In the genomic region with DNA sequence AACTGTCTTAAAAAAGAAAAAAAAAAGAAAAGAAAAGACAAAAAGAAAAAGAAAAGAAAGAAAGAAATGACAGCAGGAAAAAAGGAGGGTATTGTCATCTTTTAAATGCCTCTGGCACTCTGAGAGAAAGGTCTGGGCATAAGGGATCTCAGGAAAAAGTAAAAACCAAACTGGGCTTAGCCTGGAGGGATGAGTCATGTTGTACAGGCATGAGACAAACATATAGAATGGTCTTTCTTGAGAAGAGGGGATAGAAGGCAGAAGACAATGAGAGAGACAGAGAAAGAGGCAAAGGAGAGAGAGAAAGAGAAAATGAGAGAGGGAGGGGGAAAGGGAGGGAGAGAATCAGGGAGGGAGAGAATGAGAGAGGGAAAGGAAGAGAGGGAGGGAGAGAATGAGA, we compare ENCODE assay signal across 17 cellular contexts. TPM values are rescaled to one million over a fixed set of nuclear protein-coding genes. Genes with fewer than 3 reads are reported as not detected.
"Had no signal": no experiment of that assay in that cellular context is flagged by ENCODE, and none has a peak within 500 bp of the region (broad histone marks: within the 10 kb centered on the region; RNA-seq: fewer than 3 reads in every experiment).

No MANE protein-coding gene starts in this region.

- H3K27ac Mint-ChIP-seq: activated T-cell treated with anti-CD3 and anti-CD28 coated beads, Interleukin-2, amount 50 U/mL, for 24 hours; endodermal cell had no signal

- ATAC-seq: activated naive CD4-positive, alpha-beta T cell treated with anti-CD3 and anti-CD28 coated beads, Interleukin-2, amount 50 U/mL, for 72 hours; heart right ventricle; left ventricle myocardium superior had no signal

- H3K27me3 ChIP-seq: brain microvascular endothelial cell, ovary, stomach, uterus had no signal

- H3K9me3 Mint-ChIP-seq: activated T-cell treated with anti-CD3 and anti-CD28 coated beads, Interleukin-2, amount 50 U/mL, for 24 hours; endodermal cell; neural crest cell had no signal

- FAIRE-seq: keratinocyte had no signal

- H3K36me3 ChIP-seq: brain microvascular endothelial cell, heart right ventricle, ovary, stomach, thoracic aorta, uterus had no signal

- H3K4me3 ChIP-seq: heart right ventricle, ovary, stomach, thoracic aorta, uterus had no signal

- DNase-seq: activated CD4-positive, alpha-beta T cell treated with anti-CD3 and anti-CD28 coated beads, Interleukin-2, amount 50 U/mL, for 1 hour; activated effector memory CD4-positive, alpha-beta T cell treated with anti-CD3 and anti-CD28 coated beads, Interleukin-2, amount 50 U/mL, for 16 hours; activated T-cell treated with anti-CD3 and anti-CD28 coated beads, Interleukin-2, amount 50 U/mL, for 24 hours; amygdala; brain microvascular endothelial cell; endodermal cell; heart right ventricle; left ventricle myocardium superior; ovary; stimulated activated CD4-positive, alpha-beta T cell treated with anti-CD3 and anti-CD28 coated beads, Interleukin-2, amount 100 ng/mL, for 48 hours; stimulated activated CD8-positive, alpha-beta memory T cell treated with anti-CD3 and anti-CD28 coated beads, Interleukin-4, amount 100 ng/mL, for 48 hours; stomach; uterus had no signal

- H3K27ac ChIP-seq: brain microvascular endothelial cell, heart right ventricle, ovary, stomach, thoracic aorta, uterus had no signal

- H3K9me3 ChIP-seq: heart right ventricle, ovary, stomach, thoracic aorta, uterus had no signal

- H3K36me3 Mint-ChIP-seq: activated naive CD4-positive, alpha-beta T cell treated with anti-CD3 and anti-CD28 coated beads, Interleukin-2, amount 50 U/mL, for 72 hours had no signal

- H3K4me3 Mint-ChIP-seq: activated T-cell treated with anti-CD3 and anti-CD28 coated beads, Interleukin-2, amount 50 U/mL, for 24 hours; endodermal cell; neural crest cell had no signal

- H3K4me1 ChIP-seq: heart right ventricle, stomach, uterus had no signal

RNA-seq across cellular contexts. Expression of gene KCNMA1, which starts 32.3 kb away (rescaled TPM):
- total RNA-seq: activated naive CD4-positive, alpha-beta T cell treated with anti-CD3 and anti-CD28 coated beads, Interleukin-2, amount 50 U/mL, for 72 hours had no signal
